Comparison of ENCODE assay signal across 28 cellular contexts in genomic region chr18:44309185-44309584, GRCh38.
DNase-seq lines count a peak whose midpoint lies in the region; ATAC-seq and TF ChIP-seq lines count a peak whose summit lies in the region.
"Had no signal": no experiment of that assay in that cellular context is flagged by ENCODE, and none has a peak within 500 bp of the region (broad histone marks: within the 10 kb centered on the region; RNA-seq: fewer than 3 reads in every experiment).

No MANE protein-coding gene starts in this region.

- no peaks in the 10 kb centered on the region for H3K27me3 ChIP-seq in SJSA1 (replicated peaks)
- H3K27me3 ChIP-seq in BE2C: no peaks in the 10 kb centered on the region
- peaks cover 6% of the 10 kb centered on the region for H3K27me3 ChIP-seq in WERI-Rb-1 (ENCODE audit: insufficient read depth, low read depth, severe bottlenecking)
- H3K27me3 ChIP-seq: esophagus muscularis mucosa, ovary, suprapubic skin had no signal

- no peaks in the 10 kb centered on the region for H3K4me1 Mint-ChIP-seq in activated CD4-positive, alpha-beta T cell treated with anti-CD3 and anti-CD28 coated beads for 36 hours

- H3K9me3 Mint-ChIP-seq in activated CD4-positive, alpha-beta T cell treated with anti-CD3 and anti-CD28 coated beads for 36 hours (ENCODE audit: low read depth): peaks cover 3% of the 10 kb centered on the region

- intact Hi-C loops in activated CD4-positive, alpha-beta T cell treated with anti-CD3 and anti-CD28 coated beads for 36 hours (cut with DNase I, micrococcal nuclease): no loop called here

- H3K4me1 ChIP-seq in SJSA1 (replicated peaks) (peaks cover 19% of the 10 kb centered on the region), BE2C (no peaks in the 10 kb centered on the region)
- H3K4me1 ChIP-seq: Caco-2, esophagus muscularis mucosa, suprapubic skin had no signal

- H3K27ac ChIP-seq in SJSA1 (peak overlapping the region; percentile 71), epithelial cell of prostate (peak overlapping the region; percentile 34), WERI-Rb-1 (no peak overlapping the region)
- H3K27ac ChIP-seq: esophagus muscularis mucosa, ovary, suprapubic skin had no signal

- POLR2A ChIA-PET in activated CD4-positive, alpha-beta T cell treated with anti-CD3 and anti-CD28 coated beads for 36 hours (lab: Charles Lee): no interaction called here

- ATAC-seq in activated CD4-positive, alpha-beta T cell treated with anti-CD3 and anti-CD28 coated beads for 36 hours: no peak
- ATAC-seq: left ventricle myocardium superior, Panc1 had no signal

- no peaks in the 10 kb centered on the region for H3K36me3 Mint-ChIP-seq in activated CD4-positive, alpha-beta T cell treated with anti-CD3 and anti-CD28 coated beads for 36 hours (ENCODE audit: low read depth)

- no peaks in the 10 kb centered on the region for H3K36me3 ChIP-seq in SJSA1
- no peaks in the 10 kb centered on the region for H3K36me3 ChIP-seq in BE2C
- H3K36me3 ChIP-seq in WERI-Rb-1: no peaks in the 10 kb centered on the region
- H3K36me3 ChIP-seq: esophagus muscularis mucosa, ovary, suprapubic skin had no signal

- no peaks in the 10 kb centered on the region for H3K27me3 Mint-ChIP-seq in activated CD4-positive, alpha-beta T cell treated with anti-CD3 and anti-CD28 coated beads for 36 hours

- no peak for TF ChIP-seq CTCF in BE2C (IDR thresholded peaks at IDR 0.05; ENCODE audit: low read depth, low read length)
- TF ChIP-seq CTCF in WERI-Rb-1 (IDR thresholded peaks at IDR 0.05; ENCODE audit: low read depth, low read length): no peak

- H3K27ac Mint-ChIP-seq in activated CD4-positive, alpha-beta T cell treated with anti-CD3 and anti-CD28 coated beads for 36 hours: no peak overlapping the region

- no peak overlapping the region for H3K4me3 Mint-ChIP-seq in activated CD4-positive, alpha-beta T cell treated with anti-CD3 and anti-CD28 coated beads for 36 hours

- DNase-seq in AG20443 (ENCODE audit: low spot score): peak; percentile 18
- DNase-seq in SJSA1 (ENCODE audit: low read depth in 1 of 2, low spot score in 2 of 2): peak in 1 of 2 experiments; percentile 59
- no peak for DNase-seq in epithelial cell of prostate (ENCODE audit: low read depth, low spot score)
- peak; percentile 32 for DNase-seq in myocyte (ENCODE audit: low read depth)
- DNase-seq in BE2C: no peak
- no peak for DNase-seq in WERI-Rb-1
- no peak for DNase-seq in activated CD4-positive, alpha-beta T cell treated with anti-CD3 and anti-CD28 coated beads, Interleukin-2, amount 50 U/mL, for 1 hour
- no peak for DNase-seq in activated CD4-positive, alpha-beta T cell treated with anti-CD3 and anti-CD28 coated beads for 36 hours
- DNase-seq: activated CD4-positive, alpha-beta T cell treated with anti-CD3 and anti-CD28 coated beads for 48 hours; activated CD8-positive, alpha-beta memory T cell treated with anti-CD3 and anti-CD28 coated beads, Interleukin-2, amount 50 U/mL, for 48 hours; activated gamma-delta T cell treated with Interleukin-2 at 50 U/mL for 16 hours; aorta; Caco-2; dermis blood vessel endothelial cell; GDM1; GOT3; Karpas-422; left ventricle myocardium superior; NCI-H1417; NCI-H2171; NCI-H748 treated with DMSO at 0.1 percent for 48 hours; ovary; stimulated activated CD4-positive, alpha-beta T cell treated with anti-CD3 and anti-CD28 coated beads, Interleukin-4, amount 100 ng/mL, for 4 hours; stimulated activated CD8-positive, alpha-beta memory T cell treated with anti-CD3 and anti-CD28 coated beads, Interleukin-4, amount 100 ng/mL, for 48 hours had no signal

- no peaks in the 10 kb centered on the region for H3K9me3 ChIP-seq in SJSA1 (replicated peaks)
- H3K9me3 ChIP-seq in BE2C: no peaks in the 10 kb centered on the region
- H3K9me3 ChIP-seq in WERI-Rb-1 (ENCODE audit: severe bottlenecking): no peaks in the 10 kb centered on the region
- H3K9me3 ChIP-seq: Caco-2, ovary, suprapubic skin had no signal

- CTCF ChIA-PET in activated CD4-positive, alpha-beta T cell treated with anti-CD3 and anti-CD28 coated beads for 36 hours (lab: Charles Lee): no interaction called here

- H3K4me3 ChIP-seq in SJSA1 (no peak overlapping the region), BE2C (ENCODE audit: low read depth, low read length) (no peak overlapping the region), WERI-Rb-1 (ENCODE audit: low read depth, low read length) (no peak overlapping the region)
- H3K4me3 ChIP-seq: esophagus muscularis mucosa, ovary, skin epidermis, suprapubic skin had no signal

Comparison
In these comparisons a context has a peak if more than half of its experiments do, and no peak if none do; other contexts are left out.
1. DNase-seq: peak in AG20443 (single experiment) and myocyte (single experiment); none in epithelial cell of prostate (single experiment), BE2C (single experiment), WERI-Rb-1 (single experiment), activated CD4-positive, alpha-beta T cell treated with anti-CD3 and anti-CD28 coated beads, Interleukin-2, amount 50 U/mL, for 1 hour (single experiment) and activated CD4-positive, alpha-beta T cell treated with anti-CD3 and anti-CD28 coated beads for 36 hours (single experiment).